Comparison of ENCODE assay signal across 11 cellular contexts in the genomic region with DNA sequence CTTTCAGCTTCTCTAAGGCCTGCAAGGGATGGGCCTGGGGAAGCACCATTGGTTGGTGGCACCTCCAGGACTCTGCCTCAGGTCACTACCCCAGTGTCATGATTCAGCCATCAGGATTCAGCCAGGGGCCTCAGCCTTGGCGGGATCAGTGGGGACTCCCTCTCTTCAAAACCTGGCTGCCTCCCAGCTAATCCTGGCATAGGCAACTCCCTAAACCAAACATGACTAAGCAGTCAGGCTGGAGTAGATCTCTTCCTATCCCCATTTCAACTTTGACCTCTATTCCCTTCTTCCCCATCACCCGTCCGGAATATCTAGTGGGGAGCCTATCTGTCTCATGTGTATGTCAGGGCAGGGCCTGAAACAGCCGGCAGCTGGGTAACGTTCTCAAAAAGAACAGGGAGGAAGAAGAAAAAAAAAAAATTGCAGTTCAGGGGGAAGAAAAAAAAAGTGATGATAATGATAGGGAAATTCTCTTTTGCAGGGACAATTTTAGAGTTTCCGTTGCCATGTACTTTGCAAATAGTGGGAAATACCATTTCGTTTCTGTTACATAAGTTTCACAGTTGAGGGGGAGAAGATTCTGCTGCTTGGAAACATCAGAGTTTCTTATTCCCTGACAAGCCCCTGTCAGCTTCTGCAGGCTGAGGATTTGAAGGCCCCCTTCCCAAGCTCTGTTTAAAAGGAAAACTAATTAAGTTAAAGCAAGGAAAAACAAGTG. TPM values are rescaled to one million over a fixed set of nuclear protein-coding genes. Genes with fewer than 3 reads are reported as not detected.
DNase-seq lines count a peak whose midpoint lies in the region; ATAC-seq, FAIRE-seq and TF ChIP-seq lines count a peak whose summit lies in the region.
"Had no signal": no experiment of that assay in that cellular context is flagged by ENCODE, and none has a peak within 500 bp of the region (broad histone marks: within the 10 kb centered on the region; RNA-seq: fewer than 3 reads in every experiment).

No MANE protein-coding gene starts in this region.

- in situ Hi-C loops in KBM-7 (cut with MboI; ENCODE audit: low pct_unique_long_range_greater_than_20kb, low sequenced_read_pairs): no loop called here

- H3K9me3 Mint-ChIP-seq in CD4-positive, alpha-beta T cell: no peaks in the 10 kb centered on the region
- H3K9me3 Mint-ChIP-seq: T-helper 1 cell treated with Interleukin-12 subunit alpha and Interleukin-12 subunit beta and Interleukin-4 antibody, amounts not matched to agents 30 μg/mL and 1 μg/mL, for 36 hours had no signal

- no peaks in the 10 kb centered on the region for H3K9me3 ChIP-seq in CD4-positive, alpha-beta T cell (ENCODE audit: control insufficient read depth, low read length)
- H3K9me3 ChIP-seq: Caco-2 had no signal

- no peak overlapping the region for H3K27ac Mint-ChIP-seq in CD4-positive, alpha-beta T cell
- H3K27ac Mint-ChIP-seq: T-helper 1 cell treated with Interleukin-12 subunit alpha and Interleukin-12 subunit beta and Interleukin-4 antibody, amounts not matched to agents 30 μg/mL and 1 μg/mL, for 36 hours had no signal

- H2AFZ ChIP-seq in ACC112 (ENCODE audit: low read length, unreplicated experiment): peak overlapping the region; percentile 11

- H3K4me3 Mint-ChIP-seq in CD4-positive, alpha-beta T cell: no peak overlapping the region
- H3K4me3 Mint-ChIP-seq: T-helper 1 cell treated with Interleukin-12 subunit alpha and Interleukin-12 subunit beta and Interleukin-4 antibody, amounts not matched to agents 30 μg/mL and 1 μg/mL, for 36 hours had no signal

- peaks cover 3% of the 10 kb centered on the region for H3K36me3 Mint-ChIP-seq in CD4-positive, alpha-beta T cell (ENCODE audit: low read depth)

- H3K27me3 ChIP-seq in ACC112 (ENCODE audit: insufficient read depth, low read length) (no peaks in the 10 kb centered on the region), bronchial epithelial cell (ENCODE audit: control insufficient read depth, insufficient read depth, low read length) (peaks cover 11% of the 10 kb centered on the region)
- H3K27me3 ChIP-seq in CD4-positive, alpha-beta T cell (ENCODE audit: control insufficient read depth, insufficient read depth, low read length): no peaks in the 10 kb centered on the region

- peak overlapping the region; percentile 32 for H3K27ac ChIP-seq in ACC112 (ENCODE audit: low read depth, low read length)
- H3K27ac ChIP-seq in CD4-positive, alpha-beta T cell (ENCODE audit: low read depth, low read length): no peak overlapping the region

- POLR2A ChIA-PET in CD4-positive, alpha-beta T cell (lab: Charles Lee): interaction anchor here (0.6 kb wide), 1 partner anchor 183 kb away, joined by 3 read pairs; no protein-coding TSS in a partner anchor

- H3K27me3 Mint-ChIP-seq in CD4-positive, alpha-beta T cell: peaks cover 7% of the 10 kb centered on the region

- H3K4me3 ChIP-seq in ACC112 (ENCODE audit: low read depth, low read length): no peak overlapping the region
- no peak overlapping the region for H3K4me3 ChIP-seq in bronchial epithelial cell (ENCODE audit: low read depth, low read length)

- CTCF ChIA-PET in CD4-positive, alpha-beta T cell (lab: Charles Lee): no interaction called here

- no peak for FAIRE-seq in bronchial epithelial cell (lab: Jason Lieb, UNC)

- H3K4me1 Mint-ChIP-seq in CD4-positive, alpha-beta T cell (ENCODE audit: low read depth): peaks cover 9% of the 10 kb centered on the region

- H3K79me2 ChIP-seq in ACC112 (ENCODE audit: control insufficient read depth, insufficient read depth, low read length, unreplicated experiment): no peaks in the 10 kb centered on the region

- intact Hi-C loops in CD4-positive, alpha-beta T cell (cut with DNase I, micrococcal nuclease): no loop called here

- DNase-seq in KBM-7: peak; percentile 24
- peak; percentile 53 for DNase-seq in bronchial epithelial cell (ENCODE audit: low read depth)
- DNase-seq in midbrain (lab: John Stamatoyannopoulos, UW): peak; percentile 14
- no peak for DNase-seq in CD4-positive, alpha-beta T cell
- DNase-seq in RKO (ENCODE audit: low spot score): no peak
- DNase-seq: Caco-2; stimulated activated CD4-positive, alpha-beta T cell treated with anti-CD3 and anti-CD28 coated beads, Interleukin-15, amount 100 ng/mL, for 24 hours had no signal

- peaks cover 19% of the 10 kb centered on the region for H3K4me1 ChIP-seq in ACC112 (ENCODE audit: control insufficient read depth, insufficient read depth, low read length, unreplicated experiment)

- TF ChIP-seq CTCF in bronchial epithelial cell (IDR thresholded peaks at IDR 0.05; ENCODE audit: insufficient read depth, low read length, severe bottlenecking): no peak
- TF ChIP-seq CTCF in CD4-positive, alpha-beta T cell (IDR thresholded peaks at IDR 0.05): no peak

- no peak for ATAC-seq in CD4-positive, alpha-beta T cell (ENCODE audit: poor library complexity)
- ATAC-seq in activated CD4-positive, CD25-positive, alpha-beta regulatory T cell treated with anti-CD3 and anti-CD28 coated beads, Interleukin-2, amount 50 U/mL, for 24 hours: no peak
- ATAC-seq in GM21423 (IDR thresholded peaks at IDR 0.05; ENCODE audit: unreplicated experiment): no peak

- H3K36me3 ChIP-seq in ACC112 (ENCODE audit: insufficient read depth, low read length) (no peaks in the 10 kb centered on the region), bronchial epithelial cell (ENCODE audit: control insufficient read depth, insufficient read depth, low read length) (no peaks in the 10 kb centered on the region)

RNA-seq across cellular contexts. Expression of a gene that starts 4.1 kb away (rescaled TPM):
- under 0.01 TPM in 2 replicates for total RNA-seq in bronchial epithelial cell
- total RNA-seq in CD4-positive, alpha-beta T cell: 10 to 100 TPM; 73.9 to 74.5 TPM

Comparison
In these comparisons a context has a peak if more than half of its experiments do, and no peak if none do; other contexts are left out.
1. DNase-seq: peak in KBM-7 (single experiment), bronchial epithelial cell (single experiment) and midbrain (single experiment); none in CD4-positive, alpha-beta T cell (0 of 10) and RKO (single experiment).
2. RNA of a gene that starts 4.1 kb away (total RNA-seq): 73.9 to 74.5 TPM in CD4-positive, alpha-beta T cell; under 0.01 TPM in bronchial epithelial cell; every median in the first group is over 10 times any median in the second.